Comparison of ENCODE assay signal across 16 cellular contexts in genomic region chr16:11372924-11373306, GRCh38.
"Had no signal": no experiment of that assay in that cellular context is flagged by ENCODE, and none has a peak within 500 bp of the region (broad histone marks: within the 10 kb centered on the region; RNA-seq: fewer than 3 reads in every experiment).

No MANE protein-coding gene starts in this region.

- ATAC-seq: lower lobe of right lung, sciatic nerve had no signal

- DNase-seq: activated CD4-positive, alpha-beta T cell treated with anti-CD3 and anti-CD28 coated beads for 1 hour; amygdala; lower lobe of right lung; midbrain; stimulated activated CD4-positive, alpha-beta T cell treated with anti-CD3 and anti-CD28 coated beads, Interleukin-4, amount 100 ng/mL, for 24 hours; stimulated activated naive CD4-positive, alpha-beta T cell; SW 1271; WERI-Rb-1 had no signal

- H3K36me3 ChIP-seq: cardiac muscle cell, lower lobe of right lung, uterus, WERI-Rb-1 had no signal

- H2AFZ ChIP-seq: hepatocyte had no signal

- H3K79me2 ChIP-seq: hepatocyte had no signal

- H3K4me1 ChIP-seq: lower lobe of right lung, uterus had no signal

- H3K27me3 ChIP-seq: cardiac muscle cell, hepatocyte, uterus had no signal

- H3K4me3 ChIP-seq: cardiac muscle cell, hepatocyte, lower lobe of right lung, smooth muscle cell, uterus had no signal

- FAIRE-seq: islet of Langerhans had no signal

- H3K9me3 Mint-ChIP-seq: neural crest cell had no signal

- H3K27ac Mint-ChIP-seq: activated naive CD8-positive, alpha-beta T cell had no signal

- H3K4me2 ChIP-seq: hepatocyte, smooth muscle cell had no signal

- H3K36me3 Mint-ChIP-seq: activated naive CD8-positive, alpha-beta T cell had no signal

- H3K4me3 Mint-ChIP-seq: activated naive CD8-positive, alpha-beta T cell; neural crest cell had no signal

- H3K27ac ChIP-seq: cardiac muscle cell, hepatocyte, lower lobe of right lung, WERI-Rb-1 had no signal

- H3K9me3 ChIP-seq: lower lobe of right lung, uterus had no signal

- H3K27me3 Mint-ChIP-seq: activated naive CD8-positive, alpha-beta T cell had no signal
